Comparison of ENCODE assay signal across 31 cellular contexts in genomic region chr14:25044299-25044698, GRCh38. TPM values are rescaled to one million over a fixed set of nuclear protein-coding genes. Genes with fewer than 3 reads are reported as not detected.
"Had no signal": no experiment of that assay in that cellular context is flagged by ENCODE, and none has a peak within 500 bp of the region (broad histone marks: within the 10 kb centered on the region; RNA-seq: fewer than 3 reads in every experiment).

No MANE protein-coding gene starts in this region.

- H3K27ac Mint-ChIP-seq: activated CD4-positive, alpha-beta memory T cell treated with anti-CD3 and anti-CD28 coated beads, Interleukin-2, amount 10 ng/mL, durations not matched to agents 7 days and 5 days; activated CD4-positive, alpha-beta T cell treated with anti-CD3 and anti-CD28 coated beads, Interleukin-2, amount 10 ng/mL, durations not matched to agents 7 days and 5 days; activated naive CD4-positive, alpha-beta T cell treated with anti-CD3 and anti-CD28 coated beads, Interleukin-2, amount 10 ng/mL, durations not matched to agents 7 days and 5 days; activated naive CD4-positive, alpha-beta T cell treated with anti-CD3 and anti-CD28 coated beads, Interleukin-2, amount 50 U/mL, for 72 hours; activated naive CD8-positive, alpha-beta T cell treated with anti-CD3 and anti-CD28 coated beads, Interleukin-2, amount 10 ng/mL, durations not matched to agents 7 days and 5 days; activated T-cell treated with anti-CD3 and anti-CD28 coated beads, Interleukin-2, amount 50 U/mL, for 24 hours; activated T-cell treated with anti-CD3 and anti-CD28 coated beads, Interleukin-2, amount 50 U/mL, for 72 hours; endodermal cell had no signal

- H3K4me3 ChIP-seq: ascending aorta, breast epithelium, cardiac muscle cell, colonic mucosa had no signal

- H3K4me3 Mint-ChIP-seq: activated CD4-positive, alpha-beta memory T cell treated with anti-CD3 and anti-CD28 coated beads, Interleukin-2, amount 10 ng/mL, durations not matched to agents 7 days and 5 days; activated CD4-positive, alpha-beta T cell treated with anti-CD3 and anti-CD28 coated beads, Interleukin-2, amount 10 ng/mL, durations not matched to agents 7 days and 5 days; activated naive CD4-positive, alpha-beta T cell treated with anti-CD3 and anti-CD28 coated beads, Interleukin-2, amount 10 ng/mL, durations not matched to agents 7 days and 5 days; activated naive CD8-positive, alpha-beta T cell treated with anti-CD3 and anti-CD28 coated beads, Interleukin-2, amount 10 ng/mL, durations not matched to agents 7 days and 5 days; activated T-cell treated with anti-CD3 and anti-CD28 coated beads, Interleukin-2, amount 50 U/mL, for 24 hours; activated T-cell treated with anti-CD3 and anti-CD28 coated beads, Interleukin-2, amount 50 U/mL, for 72 hours; brain; endodermal cell; WTC11 had no signal

- H3K36me3 Mint-ChIP-seq: activated naive CD4-positive, alpha-beta T cell treated with anti-CD3 and anti-CD28 coated beads, Interleukin-2, amount 10 ng/mL, durations not matched to agents 7 days and 5 days; activated naive CD8-positive, alpha-beta T cell treated with anti-CD3 and anti-CD28 coated beads, Interleukin-2, amount 10 ng/mL, durations not matched to agents 7 days and 5 days; brain; WTC11 had no signal

- ATAC-seq: activated naive CD4-positive, alpha-beta T cell treated with anti-CD3 and anti-CD28 coated beads, Interleukin-2, amount 50 U/mL, for 72 hours; activated T-cell treated with anti-CD3 and anti-CD28 coated beads, Interleukin-2, amount 50 U/mL, for 72 hours; esophagus mucosa; WTC11 had no signal

- H3K27me3 ChIP-seq: ascending aorta, breast epithelium, colonic mucosa, dorsolateral prefrontal cortex had no signal

- H3K4me1 ChIP-seq: ascending aorta, breast epithelium had no signal

- H3K36me3 ChIP-seq: ascending aorta, breast epithelium, cardiac muscle cell, colonic mucosa had no signal

- H3K4me1 Mint-ChIP-seq: activated naive CD8-positive, alpha-beta T cell treated with anti-CD3 and anti-CD28 coated beads, Interleukin-2, amount 10 ng/mL, durations not matched to agents 7 days and 5 days had no signal

- H3K9me3 Mint-ChIP-seq: activated CD4-positive, alpha-beta memory T cell treated with anti-CD3 and anti-CD28 coated beads, Interleukin-2, amount 10 ng/mL, durations not matched to agents 7 days and 5 days; activated CD4-positive, alpha-beta T cell treated with anti-CD3 and anti-CD28 coated beads, Interleukin-2, amount 10 ng/mL, durations not matched to agents 7 days and 5 days; activated naive CD4-positive, alpha-beta T cell treated with anti-CD3 and anti-CD28 coated beads, Interleukin-2, amount 10 ng/mL, durations not matched to agents 7 days and 5 days; activated naive CD4-positive, alpha-beta T cell treated with anti-CD3 and anti-CD28 coated beads, Interleukin-2, amount 50 U/mL, for 72 hours; activated naive CD8-positive, alpha-beta T cell treated with anti-CD3 and anti-CD28 coated beads, Interleukin-2, amount 10 ng/mL, durations not matched to agents 7 days and 5 days; activated T-cell treated with anti-CD3 and anti-CD28 coated beads, Interleukin-2, amount 50 U/mL, for 24 hours; activated T-cell treated with anti-CD3 and anti-CD28 coated beads, Interleukin-2, amount 50 U/mL, for 72 hours; brain; endodermal cell; WTC11 had no signal

- H3K27ac ChIP-seq: ascending aorta, breast epithelium, cardiac muscle cell, colonic mucosa, VCaP had no signal

- H3K9me3 ChIP-seq: ascending aorta, breast epithelium, colonic mucosa had no signal

- DNase-seq: activated CD4-positive, alpha-beta memory T cell treated with anti-CD3 and anti-CD28 coated beads, Interleukin-2, amount 10 ng/mL, durations not matched to agents 7 days and 5 days; activated CD4-positive, alpha-beta T cell treated with anti-CD3 and anti-CD28 coated beads for 1 hour; activated CD4-positive, alpha-beta T cell treated with anti-CD3 and anti-CD28 coated beads for 4 hours; activated CD4-positive, alpha-beta T cell treated with anti-CD3 and anti-CD28 coated beads, Interleukin-2, amount 10 ng/mL, durations not matched to agents 7 days and 5 days; activated CD4-positive, alpha-beta T cell treated with anti-CD3 and anti-CD28 coated beads, Interleukin-2, amount 50 U/mL, for 4 hours; activated CD8-positive, alpha-beta memory T cell treated with anti-CD3 and anti-CD28 coated beads, Interleukin-2, amount 50 U/mL, for 48 hours; activated gamma-delta T cell; activated naive CD4-positive, alpha-beta T cell; activated naive CD4-positive, alpha-beta T cell treated with anti-CD3 and anti-CD28 coated beads, Interleukin-2, amount 10 ng/mL, durations not matched to agents 7 days and 5 days; activated naive CD8-positive, alpha-beta T cell treated with anti-CD3 and anti-CD28 coated beads, Interleukin-2, amount 10 ng/mL, durations not matched to agents 7 days and 5 days; activated T-cell treated with anti-CD3 and anti-CD28 coated beads for 4 hours; activated T-cell treated with anti-CD3 and anti-CD28 coated beads, Interleukin-2, amount 50 U/mL, for 24 hours; activated T-cell treated with anti-CD3 and anti-CD28 coated beads, Interleukin-2, amount 50 U/mL, for 72 hours; central memory CD4-positive, alpha-beta T cell; cerebellar nuclear complex; colonic mucosa; dorsolateral prefrontal cortex; effector memory CD4-positive, alpha-beta T cell; endodermal cell; foreskin fibroblast; head of caudate nucleus; T-helper 2 cell had no signal

RNA-seq across cellular contexts. Expression of gene STXBP6, which starts 5.6 kb away (rescaled TPM):
- total RNA-seq: activated CD4-positive, alpha-beta memory T cell treated with anti-CD3 and anti-CD28 coated beads, Interleukin-2, amount 10 ng/mL, durations not matched to agents 7 days and 5 days; activated CD4-positive, alpha-beta T cell treated with anti-CD3 and anti-CD28 coated beads, Interleukin-2, amount 10 ng/mL, durations not matched to agents 7 days and 5 days; activated naive CD8-positive, alpha-beta T cell treated with anti-CD3 and anti-CD28 coated beads, Interleukin-2, amount 10 ng/mL, durations not matched to agents 7 days and 5 days; activated T-cell treated with anti-CD3 and anti-CD28 coated beads, Interleukin-2, amount 50 U/mL, for 72 hours; T-helper 1 cell treated with Interleukin-12 subunit alpha and Interleukin-12 subunit beta and Interleukin-4 antibody, amounts not matched to agents 30 ng/mL and 1 ng/mL, for 36 hours had no signal
